In genomic region chr1:93773049-93773838, GRCh38 we compare ENCODE assay signal across 26 cellular contexts.
"Had no signal": no experiment of that assay in that cellular context is flagged by ENCODE, and none has a peak within 500 bp of the region (broad histone marks: within the 10 kb centered on the region; RNA-seq: fewer than 3 reads in every experiment).

No MANE protein-coding gene starts in this region.

- ATAC-seq: activated CD4-positive, CD25-positive, alpha-beta regulatory T cell treated with anti-CD3 and anti-CD28 coated beads, Interleukin-2, amount 50 U/mL, for 24 hours; activated CD8-positive, alpha-beta memory T cell treated with anti-CD3 and anti-CD28 coated beads, Interleukin-2, amount 10 ng/mL, durations not matched to agents 7 days and 5 days; activated CD8-positive, alpha-beta T cell treated with anti-CD3 and anti-CD28 coated beads for 36 hours; body of pancreas; esophagus mucosa had no signal

- H3K27me3 ChIP-seq: body of pancreas, hepatocyte, sigmoid colon, testis, uterus had no signal

- H3K27me3 Mint-ChIP-seq: activated CD8-positive, alpha-beta T cell treated with anti-CD3 and anti-CD28 coated beads for 36 hours; activated naive CD4-positive, alpha-beta T cell treated with anti-CD3 and anti-CD28 coated beads, Interleukin-2, amount 50 U/mL, for 24 hours had no signal

- H2AFZ ChIP-seq: hepatocyte had no signal

- H3K9me3 ChIP-seq: body of pancreas, left ventricle myocardium inferior, sigmoid colon, testis, uterus had no signal

- H3K4me3 ChIP-seq: body of pancreas, hepatocyte, left ventricle myocardium inferior, sigmoid colon, testis, uterus had no signal

- H3K4me2 ChIP-seq: hepatocyte had no signal

- H3K79me2 ChIP-seq: hepatocyte had no signal

- H3K4me3 Mint-ChIP-seq: activated CD4-positive, alpha-beta T cell treated with anti-CD3 and anti-CD28 coated beads, Interleukin-2, amount 10 ng/mL, durations not matched to agents 24 days and 14 days; activated CD8-positive, alpha-beta memory T cell treated with anti-CD3 and anti-CD28 coated beads, Interleukin-2, amount 10 ng/mL, durations not matched to agents 7 days and 5 days; activated CD8-positive, alpha-beta T cell treated with anti-CD3 and anti-CD28 coated beads for 36 hours; activated naive CD4-positive, alpha-beta T cell treated with anti-CD3 and anti-CD28 coated beads, Interleukin-2, amount 50 U/mL, for 24 hours; activated T-helper 1 cell treated with anti-CD3 and anti-CD28 coated beads, Interleukin-12 subunit alpha, Interleukin-12 subunit beta, Interleukin-2, Interleukin-4 antibody, amounts not matched to agents 30 ng/mL and 10 ng/mL and 1 ng/mL, durations not matched to agents 14 hours and 24 hours and 36 hours; immature natural killer cell; naive B cell; neural crest cell had no signal

- DNase-seq: activated CD4-positive, alpha-beta T cell treated with anti-CD3 and anti-CD28 coated beads, Interleukin-2, amount 10 ng/mL, durations not matched to agents 24 days and 14 days; activated CD8-positive, alpha-beta memory T cell treated with anti-CD3 and anti-CD28 coated beads, Interleukin-2, amount 10 ng/mL, durations not matched to agents 7 days and 5 days; activated CD8-positive, alpha-beta T cell treated with anti-CD3 and anti-CD28 coated beads for 36 hours; activated gamma-delta T cell; activated T-cell treated with anti-CD3 and anti-CD28 coated beads for 4 hours; anterior cingulate cortex; body of pancreas; effector CD8-positive, alpha-beta T cell; glutamatergic neuron; immature natural killer cell; kidney glomerular epithelial cell; left ventricle myocardium inferior; naive B cell; occipital lobe; retina; sigmoid colon; stimulated activated CD4-positive, alpha-beta T cell treated with anti-CD3 and anti-CD28 coated beads, Interleukin-2, amount 100 ng/mL, for 48 hours; stimulated activated naive CD4-positive, alpha-beta T cell; testis; uterus had no signal

- H3K27ac ChIP-seq: body of pancreas, hepatocyte, left ventricle myocardium inferior, sigmoid colon, testis, uterus had no signal

- H3K36me3 ChIP-seq: left ventricle myocardium inferior, sigmoid colon, uterus had no signal

- H3K36me3 Mint-ChIP-seq: activated CD8-positive, alpha-beta memory T cell treated with anti-CD3 and anti-CD28 coated beads, Interleukin-2, amount 10 ng/mL, durations not matched to agents 7 days and 5 days; activated naive CD4-positive, alpha-beta T cell treated with anti-CD3 and anti-CD28 coated beads, Interleukin-2, amount 50 U/mL, for 24 hours; immature natural killer cell; naive B cell had no signal

- H3K9me3 Mint-ChIP-seq: activated CD4-positive, alpha-beta T cell treated with anti-CD3 and anti-CD28 coated beads, Interleukin-2, amount 10 ng/mL, durations not matched to agents 24 days and 14 days; activated CD8-positive, alpha-beta T cell treated with anti-CD3 and anti-CD28 coated beads for 36 hours; activated naive CD4-positive, alpha-beta T cell treated with anti-CD3 and anti-CD28 coated beads, Interleukin-2, amount 50 U/mL, for 24 hours; activated T-helper 1 cell treated with anti-CD3 and anti-CD28 coated beads, Interleukin-12 subunit alpha, Interleukin-12 subunit beta, Interleukin-2, Interleukin-4 antibody, amounts not matched to agents 30 ng/mL and 10 ng/mL and 1 ng/mL, durations not matched to agents 14 hours and 24 hours and 36 hours; immature natural killer cell; naive B cell; neural crest cell had no signal
